Comparison of ENCODE assay signal across 16 cellular contexts in the genomic region with DNA sequence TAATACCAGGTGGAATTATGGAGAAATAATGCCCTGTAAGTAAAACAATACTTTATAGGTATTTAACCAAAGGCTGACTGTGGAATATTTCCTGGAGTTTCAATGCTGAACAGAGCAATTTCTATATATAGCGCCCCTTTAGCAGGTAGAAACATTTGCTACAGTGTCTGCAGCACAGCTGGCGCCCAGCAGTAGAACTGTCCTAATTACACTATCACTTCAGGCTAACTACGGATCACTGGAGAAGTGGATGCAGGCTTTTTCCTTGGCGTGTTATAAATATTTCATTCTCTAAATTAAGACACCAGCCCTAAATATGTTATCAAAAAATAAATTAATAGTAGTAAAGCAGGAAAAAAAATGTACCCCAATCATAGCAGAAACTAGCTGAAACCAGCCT. TPM values are rescaled to one million over a fixed set of nuclear protein-coding genes. Genes with fewer than 3 reads are reported as not detected.
A peak's percentile ranks its signal among the peaks of the same experiment; 100 is the strongest.
DNase-seq lines count a peak whose midpoint lies in the region; ATAC-seq, FAIRE-seq and TF ChIP-seq lines count a peak whose summit lies in the region.
"Had no signal": no experiment of that assay in that cellular context is flagged by ENCODE, and none has a peak within 500 bp of the region (broad histone marks: within the 10 kb centered on the region; RNA-seq: fewer than 3 reads in every experiment).

No MANE protein-coding gene starts in this region.

- H3K79me2 ChIP-seq in neural progenitor cell (ENCODE audit: low read depth), result peaks cover 92% of the 10 kb centered on the region

- no peak for TF ChIP-seq CTCF in Calu3 (IDR thresholded peaks at IDR 0.05; ENCODE audit: unreplicated experiment)
- TF ChIP-seq CTCF in endothelial cell (IDR thresholded peaks at IDR 0.05; ENCODE audit: unreplicated experiment), result no peak
- TF ChIP-seq CTCF in neural progenitor cell (IDR thresholded peaks at IDR 0.05), result no peak

- H3K36me3 ChIP-seq in KOPT-K1 (ENCODE audit: insufficient read depth, low read length) (peaks cover 50% of the 10 kb centered on the region), neural progenitor cell (peaks cover 38% of the 10 kb centered on the region)
- H3K36me3 ChIP-seq: tibial artery had no signal

- peaks cover 32% of the 10 kb centered on the region for H3K4me1 ChIP-seq in neural progenitor cell

- H4K20me1 ChIP-seq in neural progenitor cell (ENCODE audit: low read depth), result peaks cover 80% of the 10 kb centered on the region

- H3K27me3 Mint-ChIP-seq in Calu3 (ENCODE audit: unreplicated experiment), result no peaks in the 10 kb centered on the region
- peaks cover 14% of the 10 kb centered on the region for H3K27me3 Mint-ChIP-seq in endothelial cell (ENCODE audit: unreplicated experiment)
- H3K27me3 Mint-ChIP-seq in neural progenitor cell (ENCODE audit: insufficient read depth, low read depth), result peaks cover 17% of the 10 kb centered on the region

- ATAC-seq in HG03159 (IDR thresholded peaks at IDR 0.05; ENCODE audit: unreplicated experiment), result no peak

- FAIRE-seq in HTR-8/SVneo (lab: Jason Lieb, UNC), result no peak

- CTCF ChIA-PET in Calu3 (lab: Charles Lee), result no interaction called here

- intact Hi-C loops in Calu3 (cut with micrococcal nuclease; ENCODE audit: unreplicated experiment), result no loop called here

- H3K4me1 Mint-ChIP-seq in Calu3 (ENCODE audit: low read depth, unreplicated experiment) (no peaks in the 10 kb centered on the region), endothelial cell (ENCODE audit: unreplicated experiment) (peaks cover 18% of the 10 kb centered on the region), neural progenitor cell (peaks cover 18% of the 10 kb centered on the region)

- H3K27ac ChIP-seq in KOPT-K1 (ENCODE audit: low read depth, low read length, poor library complexity, severe bottlenecking), result peak overlapping the region; percentile 73
- no peak overlapping the region for H3K27ac ChIP-seq in neural progenitor cell
- H3K27ac ChIP-seq: KMS-11, tibial artery had no signal

- BruUV-seq in Calu3 (replicated peaks; lab: Mats Ljungman, UMichigan), result TSS peak; percentile 17

- H3K27me3 ChIP-seq in neural progenitor cell, result peaks cover 4% of the 10 kb centered on the region

- H2AFZ ChIP-seq in neural progenitor cell (replicated peaks), result no peak overlapping the region

- no peak for DNase-seq in Calu3
- DNase-seq in endothelial cell (ENCODE audit: low spot score), result no peak
- no peak for DNase-seq in neural progenitor cell (ENCODE audit: low spot score)
- DNase-seq in stimulated activated CD4-positive, alpha-beta T cell treated with anti-CD3 and anti-CD28 coated beads, Interleukin-12 subunit alpha, Interleukin-12 subunit beta, amount 100 ng/mL, for 4 hours, result no peak
- no peak for DNase-seq in HTR-8/SVneo (ENCODE audit: insufficient read length, low spot score)
- no peak for DNase-seq in activated CD8-positive, alpha-beta memory T cell treated with anti-CD3 and anti-CD28 coated beads for 24 hours
- DNase-seq: activated CD4-positive, alpha-beta memory T cell treated with anti-CD3 and anti-CD28 coated beads, Interleukin-2, amount 10 ng/mL, durations not matched to agents 7 days and 5 days; activated naive CD4-positive, alpha-beta T cell treated with anti-CD3 and anti-CD28 coated beads, Interleukin-2, amount 50 U/mL, for 16 hours; CD4-positive, CD25-positive, alpha-beta regulatory T cell; cortex of kidney; immature natural killer cell; T1000; tibial artery had no signal

- peak overlapping the region; percentile 54 for H3K9ac ChIP-seq in neural progenitor cell
- H3K9ac ChIP-seq: KMS-11 had no signal

- peaks cover 74% of the 10 kb centered on the region for H3F3A ChIP-seq in neural progenitor cell (ENCODE audit: low read depth)

- H3K4me3 Mint-ChIP-seq in Calu3 (ENCODE audit: low read depth, unreplicated experiment), result peak overlapping the region; percentile 74
- peak overlapping the region; percentile 98 for H3K4me3 Mint-ChIP-seq in endothelial cell (ENCODE audit: unreplicated experiment)
- peak overlapping the region; percentile 82 for H3K4me3 Mint-ChIP-seq in neural progenitor cell
- H3K4me3 Mint-ChIP-seq: activated CD4-positive, alpha-beta memory T cell treated with anti-CD3 and anti-CD28 coated beads, Interleukin-2, amount 10 ng/mL, durations not matched to agents 7 days and 5 days had no signal

- H3K4me2 ChIP-seq in neural progenitor cell, result peak overlapping the region; percentile 97
- H3K4me2 ChIP-seq: KMS-11 had no signal

- H3K9me3 ChIP-seq in KOPT-K1 (ENCODE audit: insufficient read depth, low read length, poor library complexity, severe bottlenecking) (no peaks in the 10 kb centered on the region), neural progenitor cell (ENCODE audit: low read depth) (no peaks in the 10 kb centered on the region)
- H3K9me3 ChIP-seq: tibial artery had no signal

- peak overlapping the region; percentile 99 for H3K4me3 ChIP-seq in neural progenitor cell
- H3K4me3 ChIP-seq: tibial artery had no signal

- H3K27ac Mint-ChIP-seq in Calu3 (ENCODE audit: unreplicated experiment) (no peak overlapping the region), endothelial cell (ENCODE audit: unreplicated experiment) (no peak overlapping the region), neural progenitor cell (no peak overlapping the region)
- H3K27ac Mint-ChIP-seq: activated CD4-positive, alpha-beta memory T cell treated with anti-CD3 and anti-CD28 coated beads, Interleukin-2, amount 10 ng/mL, durations not matched to agents 7 days and 5 days; CD4-positive, CD25-positive, alpha-beta regulatory T cell; immature natural killer cell had no signal

- H3K36me3 Mint-ChIP-seq in Calu3 (ENCODE audit: insufficient read depth, unreplicated experiment) (peaks cover 17% of the 10 kb centered on the region), endothelial cell (ENCODE audit: low read depth, unreplicated experiment) (peaks cover 30% of the 10 kb centered on the region), neural progenitor cell (no peaks in the 10 kb centered on the region)
- H3K36me3 Mint-ChIP-seq: CD4-positive, CD25-positive, alpha-beta regulatory T cell; immature natural killer cell had no signal

- H3K9me3 Mint-ChIP-seq in Calu3 (ENCODE audit: low read depth, unreplicated experiment), result no peaks in the 10 kb centered on the region
- H3K9me3 Mint-ChIP-seq in endothelial cell (ENCODE audit: unreplicated experiment), result no peaks in the 10 kb centered on the region
- no peaks in the 10 kb centered on the region for H3K9me3 Mint-ChIP-seq in neural progenitor cell
- H3K9me3 Mint-ChIP-seq: activated CD4-positive, alpha-beta memory T cell treated with anti-CD3 and anti-CD28 coated beads, Interleukin-2, amount 10 ng/mL, durations not matched to agents 7 days and 5 days; immature natural killer cell had no signal

RNA-seq across cellular contexts. Expression of a gene that starts 3.1 kb away (rescaled TPM):
- 14.9 and 23.2 TPM in 2 replicates for total RNA-seq in Calu3 (2022)
- 71.5 TPM for total RNA-seq in endothelial cell (ENCODE audit: unreplicated experiment)
- 367 and 386 TPM in 2 replicates for total RNA-seq in neural progenitor cell (ENCODE audit: low replicate concordance)
